ENCODE assay signal across 1 cellular context in genomic region chr22:20514658-20515406, GRCh38.
TF ChIP-seq lines count a peak whose summit lies in the region.

No MANE protein-coding gene starts in this region.

TF ChIP-seq in WTC11, 78 proteins besides CTCF, POLR2A, EP300 and RAD21 (continued from another document):
- TF ChIP-seq ERG (CRISPR knock-in tag; IDR thresholded peaks at IDR 0.05): no peak
- no peak for TF ChIP-seq NFATC4 (CRISPR knock-in tag; IDR thresholded peaks at IDR 0.05)
